Comparison of ENCODE assay signal across 15 cellular contexts in genomic region chr3:15585111-15585844, GRCh38.
"Had no signal": no experiment of that assay in that cellular context is flagged by ENCODE, and none has a peak within 500 bp of the region (broad histone marks: within the 10 kb centered on the region; RNA-seq: fewer than 3 reads in every experiment).

No MANE protein-coding gene starts in this region.

- H3K27ac Mint-ChIP-seq: activated CD8-positive, alpha-beta memory T cell treated with anti-CD3 and anti-CD28 coated beads, Interleukin-2, amount 10 ng/mL, durations not matched to agents 7 days and 5 days; activated naive CD8-positive, alpha-beta T cell; memory B cell; nephron had no signal

- H3K4me3 ChIP-seq: coronary artery, skin epidermis, tibial nerve had no signal

- H3K9me3 Mint-ChIP-seq: activated T-cell treated with anti-CD3 and anti-CD28 coated beads, Interleukin-2, amount 50 U/mL, for 4 hours; memory B cell; nephron had no signal

- H3K27me3 ChIP-seq: tibial nerve had no signal

- H3K4me1 Mint-ChIP-seq: activated CD8-positive, alpha-beta memory T cell treated with anti-CD3 and anti-CD28 coated beads, Interleukin-2, amount 10 ng/mL, durations not matched to agents 7 days and 5 days; memory B cell; nephron had no signal

- H3K4me3 Mint-ChIP-seq: activated CD8-positive, alpha-beta memory T cell treated with anti-CD3 and anti-CD28 coated beads, Interleukin-2, amount 10 ng/mL, durations not matched to agents 7 days and 5 days; activated naive CD8-positive, alpha-beta T cell; activated T-cell treated with anti-CD3 and anti-CD28 coated beads, Interleukin-2, amount 50 U/mL, for 4 hours; memory B cell; nephron had no signal

- H3K27me3 Mint-ChIP-seq: activated CD8-positive, alpha-beta memory T cell treated with anti-CD3 and anti-CD28 coated beads, Interleukin-2, amount 10 ng/mL, durations not matched to agents 7 days and 5 days; activated naive CD8-positive, alpha-beta T cell; memory B cell had no signal

- H3K27ac ChIP-seq: coronary artery, skin epidermis, tibial nerve had no signal

- DNase-seq: activated CD4-positive, alpha-beta T cell treated with anti-CD3 and anti-CD28 coated beads, Interleukin-2, amount 50 U/mL, for 48 hours; activated CD4-positive, CD25-positive, alpha-beta regulatory T cell treated with anti-CD3 and anti-CD28 coated beads, Interleukin-2, amount 50 U/mL, for 72 hours; activated CD8-positive, alpha-beta memory T cell treated with anti-CD3 and anti-CD28 coated beads, Interleukin-2, amount 10 ng/mL, durations not matched to agents 7 days and 5 days; activated effector memory CD4-positive, alpha-beta T cell treated with anti-CD3 and anti-CD28 coated beads, Interleukin-2, amount 50 U/mL, for 16 hours; activated T-cell treated with anti-CD3 and anti-CD28 coated beads, Interleukin-2, amount 50 U/mL, for 4 hours; effector CD8-positive, alpha-beta T cell; glutamatergic neuron; stimulated activated CD4-positive, alpha-beta T cell treated with anti-CD3 and anti-CD28 coated beads, Interleukin-4, amount 100 ng/mL, for 4 hours; SW 1271 had no signal

- H3K9me3 ChIP-seq: tibial nerve had no signal

- ATAC-seq: activated CD8-positive, alpha-beta memory T cell treated with anti-CD3 and anti-CD28 coated beads, Interleukin-2, amount 10 ng/mL, durations not matched to agents 7 days and 5 days; activated T-cell treated with anti-CD3 and anti-CD28 coated beads, Interleukin-2, amount 50 U/mL, for 4 hours had no signal

- H3K4me1 ChIP-seq: tibial nerve had no signal
